Comparison of ENCODE assay signal across 26 cellular contexts in genomic region chr17:323181-323580, GRCh38.
"Had no signal": no experiment of that assay in that cellular context is flagged by ENCODE, and none has a peak within 500 bp of the region (broad histone marks: within the 10 kb centered on the region; RNA-seq: fewer than 3 reads in every experiment).

No MANE protein-coding gene starts in this region.

- H3K4me1 ChIP-seq: esophagus squamous epithelium, right lobe of liver, upper lobe of left lung had no signal

- H3K27me3 Mint-ChIP-seq: activated CD4-positive, alpha-beta T cell treated with anti-CD3 and anti-CD28 coated beads, Interleukin-2, amount 10 ng/mL, durations not matched to agents 24 days and 14 days; activated CD8-positive, alpha-beta T cell treated with anti-CD3 and anti-CD28 coated beads for 36 hours; activated T-helper 17 cell treated with anti-CD3 and anti-CD28 coated beads, Interleukin-2, amount 50 U/mL, for 72 hours; naive thymus-derived CD4-positive, alpha-beta T cell; stimulated activated memory B cell treated with anti-CD40 and anti-IgM and Interleukin-4, amounts not matched to agents 10 μg/mL and 1 μg/mL and 100 μg/mL, for 72 hours; stimulated activated naive CD8-positive, alpha-beta T cell treated with anti-CD3 and anti-CD28 coated beads, Interleukin-15, amount 100 ng/mL, for 72 hours; T-helper 17 cell had no signal

- H3K27me3 ChIP-seq: esophagus squamous epithelium, neural progenitor cell, right lobe of liver, upper lobe of left lung had no signal

- H3K9ac ChIP-seq: neural progenitor cell had no signal

- H3K9me3 Mint-ChIP-seq: activated CD4-positive, alpha-beta T cell treated with anti-CD3 and anti-CD28 coated beads, Interleukin-2, amount 10 ng/mL, durations not matched to agents 24 days and 14 days; activated CD8-positive, alpha-beta T cell treated with anti-CD3 and anti-CD28 coated beads for 36 hours; activated T-cell treated with anti-CD3 and anti-CD28 coated beads, Interleukin-2, amount 50 U/mL, for 4 hours; activated T-helper 17 cell treated with anti-CD3 and anti-CD28 coated beads, Interleukin-2, amount 50 U/mL, for 72 hours had no signal

- H3K27ac ChIP-seq: epithelial cell of prostate, esophagus squamous epithelium, neural progenitor cell, right lobe of liver, upper lobe of left lung, WERI-Rb-1 had no signal

- H3K36me3 ChIP-seq: neural progenitor cell had no signal

- H3K4me3 Mint-ChIP-seq: activated CD4-positive, alpha-beta T cell treated with anti-CD3 and anti-CD28 coated beads, Interleukin-2, amount 10 ng/mL, durations not matched to agents 24 days and 14 days; activated CD8-positive, alpha-beta T cell treated with anti-CD3 and anti-CD28 coated beads for 36 hours; activated T-cell treated with anti-CD3 and anti-CD28 coated beads, Interleukin-2, amount 50 U/mL, for 4 hours; activated T-helper 17 cell treated with anti-CD3 and anti-CD28 coated beads, Interleukin-2, amount 50 U/mL, for 72 hours; naive thymus-derived CD4-positive, alpha-beta T cell; neural progenitor cell; stimulated activated memory B cell treated with anti-CD40 and anti-IgM and Interleukin-4, amounts not matched to agents 10 μg/mL and 1 μg/mL and 100 μg/mL, for 72 hours; stimulated activated naive CD8-positive, alpha-beta T cell treated with anti-CD3 and anti-CD28 coated beads, Interleukin-15, amount 100 ng/mL, for 72 hours; T-helper 17 cell had no signal

- DNase-seq: activated CD4-positive, alpha-beta T cell treated with anti-CD3 and anti-CD28 coated beads, Interleukin-2, amount 10 ng/mL, durations not matched to agents 24 days and 14 days; activated CD8-positive, alpha-beta T cell treated with anti-CD3 and anti-CD28 coated beads for 36 hours; activated gamma-delta T cell treated with Interleukin-2 at 50 U/mL for 16 hours; activated T-cell treated with anti-CD3 and anti-CD28 coated beads, Interleukin-2, amount 50 U/mL, for 4 hours; dermis blood vessel endothelial cell; effector CD4-positive, alpha-beta T cell; esophagus squamous epithelium; foreskin melanocyte; small intestine; stimulated activated CD4-positive, alpha-beta T cell treated with anti-CD3 and anti-CD28 coated beads, Interleukin-4, amount 100 ng/mL, for 4 hours; stimulated activated CD8-positive, alpha-beta memory T cell treated with anti-CD3 and anti-CD28 coated beads, Interleukin-4, amount 100 ng/mL, for 48 hours; stimulated activated naive CD8-positive, alpha-beta T cell treated with anti-CD3 and anti-CD28 coated beads, Interleukin-15, amount 100 ng/mL, for 72 hours; substantia nigra; T-helper 17 cell; T1000; upper lobe of left lung; WERI-Rb-1 had no signal

- H3K27ac Mint-ChIP-seq: activated CD4-positive, alpha-beta T cell treated with anti-CD3 and anti-CD28 coated beads, Interleukin-2, amount 10 ng/mL, durations not matched to agents 24 days and 14 days; activated CD8-positive, alpha-beta T cell treated with anti-CD3 and anti-CD28 coated beads for 36 hours; activated T-helper 17 cell treated with anti-CD3 and anti-CD28 coated beads, Interleukin-2, amount 50 U/mL, for 72 hours; stimulated activated memory B cell treated with anti-CD40 and anti-IgM and Interleukin-4, amounts not matched to agents 10 μg/mL and 1 μg/mL and 100 μg/mL, for 72 hours; T-helper 17 cell had no signal

- H3K9me3 ChIP-seq: esophagus squamous epithelium, right lobe of liver, upper lobe of left lung had no signal

- FAIRE-seq: colon, endometrium, islet of Langerhans, small intestine had no signal

- H3K4me1 Mint-ChIP-seq: activated CD4-positive, alpha-beta T cell treated with anti-CD3 and anti-CD28 coated beads, Interleukin-2, amount 10 ng/mL, durations not matched to agents 24 days and 14 days; activated T-helper 17 cell treated with anti-CD3 and anti-CD28 coated beads, Interleukin-2, amount 50 U/mL, for 72 hours; stimulated activated memory B cell treated with anti-CD40 and anti-IgM and Interleukin-4, amounts not matched to agents 10 μg/mL and 1 μg/mL and 100 μg/mL, for 72 hours; stimulated activated naive CD8-positive, alpha-beta T cell treated with anti-CD3 and anti-CD28 coated beads, Interleukin-15, amount 100 ng/mL, for 72 hours had no signal

- H3K4me3 ChIP-seq: esophagus squamous epithelium, neural progenitor cell, right lobe of liver, upper lobe of left lung had no signal
